ENCODE assay signal across 18 cellular contexts in genomic region chr5:139592289-139592688, GRCh38. TPM values are rescaled to one million over a fixed set of nuclear protein-coding genes. Genes with fewer than 3 reads are reported as not detected.
DNase-seq lines count a peak whose midpoint lies in the region; ATAC-seq and TF ChIP-seq lines count a peak whose summit lies in the region.
"Had no signal": no experiment of that assay in that cellular context is flagged by ENCODE, and none has a peak within 500 bp of the region (broad histone marks: within the 10 kb centered on the region; RNA-seq: fewer than 3 reads in every experiment).

No MANE protein-coding gene starts in this region.

- peak; percentile 61 for ATAC-seq in HG02981 (IDR thresholded peaks at IDR 0.05; ENCODE audit: unreplicated experiment)
- ATAC-seq in GM19463 (IDR thresholded peaks at IDR 0.05; ENCODE audit: unreplicated experiment): no peak
- no peak for ATAC-seq in GM19455 (IDR thresholded peaks at IDR 0.05; ENCODE audit: unreplicated experiment)
- ATAC-seq: heart right ventricle, left colon, T-cell had no signal

- H3K9me3 Mint-ChIP-seq in chondrocyte (ENCODE audit: low read depth): no peaks in the 10 kb centered on the region
- H3K9me3 Mint-ChIP-seq: nephron, T-cell had no signal

- H3K27ac Mint-ChIP-seq in chondrocyte (ENCODE audit: unreplicated experiment): peak overlapping the region; percentile 25
- H3K27ac Mint-ChIP-seq: activated CD4-positive, alpha-beta T cell treated with anti-CD3 and anti-CD28 coated beads, Interleukin-2, amount 10 ng/mL, durations not matched to agents 7 days and 5 days had no signal

- peaks cover 15% of the 10 kb centered on the region for H3K9me3 ChIP-seq in BLaER1
- H3K9me3 ChIP-seq: heart right ventricle, sigmoid colon had no signal

- no peak overlapping the region for H3K4me3 Mint-ChIP-seq in chondrocyte (ENCODE audit: unreplicated experiment)
- H3K4me3 Mint-ChIP-seq: activated CD4-positive, alpha-beta T cell treated with anti-CD3 and anti-CD28 coated beads, Interleukin-2, amount 10 ng/mL, durations not matched to agents 7 days and 5 days; nephron; T-cell had no signal

- in situ Hi-C loops in GM13976 (cut with MboI; ENCODE audit: low sequenced_read_pairs, unreplicated experiment): no loop called here

- H3K4me2 ChIP-seq in BLaER1: peak overlapping the region; percentile 27; the same call in 1 of the 2 replicates

- peaks cover 37% of the 10 kb centered on the region for H3K4me1 Mint-ChIP-seq in chondrocyte (ENCODE audit: low read depth)
- H3K4me1 Mint-ChIP-seq: nephron had no signal

- peaks cover 82% of the 10 kb centered on the region for H3K36me3 ChIP-seq in BLaER1
- H3K36me3 ChIP-seq: cardiac muscle cell, sigmoid colon had no signal

- H3K4me3 ChIP-seq in BLaER1: no peak overlapping the region
- H3K4me3 ChIP-seq: cardiac muscle cell, heart right ventricle, sigmoid colon had no signal

- no peak overlapping the region for H3K9ac ChIP-seq in BLaER1

- DNase-seq in GM13976 (ENCODE audit: low spot score) (peak; percentile 36), chondrocyte (ENCODE audit: low spot score) (no peak), SW 1271 (lab: John Stamatoyannopoulos, UW) (no peak), NOMO-1 treated with DMSO at 0.1 percent for 48 hours (lab: John Stamatoyannopoulos, UW; ENCODE audit: unreplicated experiment) (no peak)
- DNase-seq: activated CD4-positive, alpha-beta T cell treated with anti-CD3 and anti-CD28 coated beads, Interleukin-2, amount 10 ng/mL, durations not matched to agents 7 days and 5 days; activated gamma-delta T cell; heart right ventricle; left colon; NCI-H1048; NCI-H226; sigmoid colon; T-cell had no signal

- H4K20me1 ChIP-seq in BLaER1: peaks cover 100% of the 10 kb centered on the region

- H3K27me3 Mint-ChIP-seq in chondrocyte (ENCODE audit: low read depth): no peaks in the 10 kb centered on the region
- H3K27me3 Mint-ChIP-seq: activated CD4-positive, alpha-beta T cell treated with anti-CD3 and anti-CD28 coated beads, Interleukin-2, amount 10 ng/mL, durations not matched to agents 7 days and 5 days; T-cell had no signal

- H3K27ac ChIP-seq in BLaER1: no peak overlapping the region
- H3K27ac ChIP-seq: sigmoid colon had no signal

- no peak for TF ChIP-seq CTCF in GM13976 (IDR thresholded peaks at IDR 0.05; ENCODE audit: borderline replicate concordance, control extremely low read depth, extremely low read depth, insufficient read depth, missing control alignments)
- no peak for TF ChIP-seq CTCF in chondrocyte (IDR thresholded peaks at IDR 0.05)

- H3K36me3 Mint-ChIP-seq in chondrocyte (ENCODE audit: low read depth): peaks cover 2% of the 10 kb centered on the region

- H3K4me1 ChIP-seq in BLaER1: peaks cover 55% of the 10 kb centered on the region

- H3K27me3 ChIP-seq in BLaER1: no peaks in the 10 kb centered on the region
- H3K27me3 ChIP-seq: cardiac muscle cell, heart right ventricle, sigmoid colon had no signal

RNA-seq across cellular contexts. Expression of gene UBE2D2, which starts 31.1 kb away (rescaled TPM):
- 110 to 129 TPM (median 117 TPM) in 3 replicates for total RNA-seq in chondrocyte

RNA-seq across cellular contexts. Expression of gene CXXC5, which starts 55.9 kb away (rescaled TPM):
- total RNA-seq in chondrocyte: 144 to 193 TPM (median 145 TPM) in 3 replicates
